ENCODE assay signal across 8 cellular contexts in the genomic region with DNA sequence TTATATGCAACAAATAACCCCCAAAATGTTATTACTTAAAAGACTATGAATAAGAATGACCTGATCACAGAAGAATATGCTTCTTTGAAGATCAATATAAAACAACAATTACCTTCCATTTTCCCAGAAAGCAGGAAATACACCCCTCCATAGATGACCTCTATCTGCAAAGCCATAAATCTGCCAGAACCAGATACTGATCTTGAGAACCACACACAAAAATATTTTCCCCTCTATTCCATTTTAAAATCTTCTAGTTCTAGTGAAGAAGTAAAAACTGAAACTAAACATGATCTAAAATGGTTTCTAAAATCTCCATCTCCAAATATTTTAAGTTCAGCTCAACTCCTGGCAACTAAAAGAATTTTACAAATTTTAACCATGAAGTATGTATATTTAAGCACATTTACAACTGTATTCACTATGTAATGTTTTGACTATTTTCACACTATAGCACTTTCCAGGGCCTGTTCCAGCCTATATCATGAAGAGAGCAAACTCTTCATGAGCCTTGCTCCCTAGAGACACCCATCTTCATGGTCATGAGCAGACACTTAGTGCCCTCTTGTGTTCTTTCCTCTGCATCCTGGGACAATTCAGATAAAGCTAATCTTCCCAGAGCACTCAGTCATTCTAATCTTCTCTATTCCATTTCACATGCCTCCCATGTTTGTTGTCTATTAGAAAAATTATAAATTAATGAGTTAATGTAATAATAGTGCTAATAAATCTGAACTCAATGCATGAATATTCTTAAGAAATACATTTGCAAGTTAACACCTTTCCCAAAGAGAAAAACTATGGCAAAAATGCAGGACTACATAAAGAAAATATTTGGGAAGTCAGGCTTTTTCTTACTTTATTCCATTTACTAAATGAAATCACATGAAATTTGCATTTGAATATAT.
DNase-seq lines count a peak whose midpoint lies in the region; ATAC-seq and TF ChIP-seq lines count a peak whose summit lies in the region.

No MANE protein-coding gene starts in this region.

- intact Hi-C loops in mammary epithelial cell (cut with micrococcal nuclease) (loop anchor here (1.0 to 10.0 kb wide), 4 partner anchors 51 to 1923 kb away; no protein-coding TSS in a partner anchor), mucosa of descending colon (cut with DNase I, micrococcal nuclease) (no loop called here)

- no peak overlapping the region for H3K4me2 ChIP-seq in mammary epithelial cell (ENCODE audit: insufficient read depth, low read depth, low read length)

- ATAC-seq in mucosa of descending colon (peak; percentile 54), HG02852 (IDR thresholded peaks at IDR 0.05; ENCODE audit: unreplicated experiment) (no peak)

- CTCF ChIA-PET in mammary epithelial cell (lab: Charles Lee; ENCODE audit: low non-redundant PET) = interaction anchor here (0.5 to 0.7 kb wide), 2 partner anchors 9 to 124 kb away, joined by 3 read pairs; no protein-coding TSS in a partner anchor

- TF ChIP-seq CTCF in 22Rv1 (IDR thresholded peaks at IDR 0.05) (peak; percentile 43), GM10266 (IDR thresholded peaks at IDR 0.05; ENCODE audit: control insufficient read depth, insufficient read depth, low read depth, missing control alignments) (no peak), mammary epithelial cell (conservative IDR thresholded peaks at IDR 0.05 in 1 of 2, IDR thresholded peaks at IDR 0.05 in 1 of 2; ENCODE audit: extremely low read depth in 1 of 2, insufficient read depth in 1 of 2, low read depth in 1 of 2, low read length in 2 of 2) (peak; percentile 24 to 46), mucosa of descending colon (IDR thresholded peaks at IDR 0.05) (no peak)

- no peak overlapping the region for H3K27ac ChIP-seq in 22Rv1
- no peak overlapping the region for H3K27ac ChIP-seq in mammary epithelial cell (ENCODE audit: insufficient read depth, low read depth, low read length)

- H3K4me1 ChIP-seq in mammary epithelial cell (ENCODE audit: insufficient read depth, low read length) (no peaks in the 10 kb centered on the region), mucosa of descending colon (ENCODE audit: low read depth) (no peaks in the 10 kb centered on the region)

- in situ Hi-C loops in mammary epithelial cell (cut with MboI; ENCODE audit: low sequenced_read_pairs in 2 of 2) = no loop called here

- H3K79me2 ChIP-seq in mammary epithelial cell (ENCODE audit: insufficient read depth, low read length) = peaks cover 3% of the 10 kb centered on the region

- H3K36me3 ChIP-seq in mammary epithelial cell (ENCODE audit: insufficient read depth, low read length) (peaks cover 9% of the 10 kb centered on the region), mucosa of descending colon (ENCODE audit: low read depth) (no peaks in the 10 kb centered on the region)

- H3K4me3 ChIP-seq in mammary epithelial cell (replicated peaks in 1 of 3; ENCODE audit: insufficient read depth in 1 of 3, low read depth in 2 of 3, low read length in 3 of 3) (no peak overlapping the region), mucosa of descending colon (no peak overlapping the region)

- H3K27me3 ChIP-seq in mammary epithelial cell (ENCODE audit: insufficient read depth, low read length) = no peaks in the 10 kb centered on the region

- no peaks in the 10 kb centered on the region for H4K20me1 ChIP-seq in mammary epithelial cell (ENCODE audit: insufficient read depth, low read length)

- dilution Hi-C loops in mammary epithelial cell (cut with HindIII; ENCODE audit: low sequenced_read_pairs) = no loop called here

- no TSS peak for BruUV-seq in mammary epithelial cell (replicated peaks; lab: Mats Ljungman, UMichigan)

- H3K9me3 ChIP-seq in mammary epithelial cell (replicated peaks; ENCODE audit: insufficient read depth, low read length) (no peaks in the 10 kb centered on the region), mucosa of descending colon (no peaks in the 10 kb centered on the region)

- DNase-seq in GM10266 (ENCODE audit: extremely low spot score) (peak; percentile 21), NCI-H460 (ENCODE audit: extremely low read depth, low read depth) (peak; percentile 46), mammary epithelial cell (no peak), mucosa of descending colon (peak in 1 of 3 donors; percentile 19)
- no peak for DNase-seq in effector CD8-positive, alpha-beta T cell (lab: John Stamatoyannopoulos, UW)
- no peak for DNase-seq in activated naive CD4-positive, alpha-beta T cell treated with Interleukin-2 at 50 U/mL for 16 hours

- H3K9ac ChIP-seq in mammary epithelial cell (ENCODE audit: insufficient read depth, low read length) = no peak overlapping the region

- H2AFZ ChIP-seq in mammary epithelial cell (ENCODE audit: low read depth, low read length) = no peak overlapping the region

Comparison
In these comparisons a context has a peak if more than half of its experiments do, and no peak if none do; other contexts are left out.
1. CTCF ChIP-seq: peak in 22Rv1 (single experiment) and mammary epithelial cell (2 of 2); none in GM10266 (single experiment) and mucosa of descending colon (single experiment).
2. DNase-seq: peak in GM10266 (single experiment) and NCI-H460 (single experiment); none in mammary epithelial cell (single experiment), effector CD8-positive, alpha-beta T cell (single experiment) and activated naive CD4-positive, alpha-beta T cell treated with Interleukin-2 at 50 U/mL for 16 hours (single experiment).